20 cellular contexts compared by ENCODE assay signal in genomic region chr4:156255608-156256007, GRCh38.
DNase-seq lines count a peak whose midpoint lies in the region; TF ChIP-seq lines count a peak whose summit lies in the region.
"Had no signal": no experiment of that assay in that cellular context is flagged by ENCODE, and none has a peak within 500 bp of the region (broad histone marks: within the 10 kb centered on the region; RNA-seq: fewer than 3 reads in every experiment).

No MANE protein-coding gene starts in this region.

- no peaks in the 10 kb centered on the region for H3K36me3 ChIP-seq in endocrine pancreas (ENCODE audit: control insufficient read depth, insufficient read depth, low read length)
- no peaks in the 10 kb centered on the region for H3K36me3 ChIP-seq in smooth muscle cell (ENCODE audit: low read depth)
- H3K36me3 ChIP-seq: esophagus squamous epithelium, left ventricle myocardium inferior, ovary, transverse colon had no signal

- DNase-seq in NCI-H1092 (lab: John Stamatoyannopoulos, UW): peak; percentile 61
- DNase-seq in NCI-H2227 (lab: John Stamatoyannopoulos, UW; ENCODE audit: unreplicated experiment): peak; percentile 74
- no peak for DNase-seq in smooth muscle cell (lab: John Stamatoyannopoulos, UW; ENCODE audit: unreplicated experiment)
- DNase-seq in central memory CD4-positive, alpha-beta T cell: no peak
- no peak for DNase-seq in stimulated activated naive CD4-positive, alpha-beta T cell (lab: John Stamatoyannopoulos, UW)
- DNase-seq in OCI-M1 (lab: John Stamatoyannopoulos, UW): no peak
- DNase-seq: activated CD4-positive, alpha-beta T cell treated with anti-CD3 and anti-CD28 coated beads, Interleukin-2, amount 50 U/mL, for 4 hours; activated naive CD4-positive, alpha-beta T cell; AML-193; amygdala; effector CD8-positive, alpha-beta T cell; esophagus squamous epithelium; left ventricle myocardium inferior; NCI-H524 treated with DMSO at 0.1 percent for 48 hours; ovary; PC-9; T-helper 1 cell; transverse colon had no signal

- WGBS in smooth muscle cell (ENCODE audit: low lambda C conversion rate): 81% methylated on average over 4 of the region's 4 CpGs

- peak overlapping the region; percentile 74 for H3K4me2 ChIP-seq in smooth muscle cell
- H3K4me2 ChIP-seq: KMS-11, PC-9 had no signal

- H3K79me2 ChIP-seq in smooth muscle cell (ENCODE audit: low read depth): no peaks in the 10 kb centered on the region

- peak overlapping the region; percentile 62 for H2AFZ ChIP-seq in smooth muscle cell (ENCODE audit: low read depth)
- H2AFZ ChIP-seq: PC-9 had no signal

- H3K4me1 ChIP-seq in endocrine pancreas (ENCODE audit: control insufficient read depth, insufficient read depth, low read length) (peaks cover 19% of the 10 kb centered on the region), smooth muscle cell (ENCODE audit: low read depth) (no peaks in the 10 kb centered on the region)
- H3K4me1 ChIP-seq: esophagus squamous epithelium, left ventricle myocardium inferior had no signal

- H3F3A ChIP-seq in smooth muscle cell (ENCODE audit: low read depth): no peaks in the 10 kb centered on the region

- no peaks in the 10 kb centered on the region for H3K9me3 ChIP-seq in endocrine pancreas (ENCODE audit: control insufficient read depth, low read length)
- no peaks in the 10 kb centered on the region for H3K9me3 ChIP-seq in smooth muscle cell (replicated peaks; ENCODE audit: low read depth)
- H3K9me3 ChIP-seq: esophagus squamous epithelium, left ventricle myocardium inferior, ovary, transverse colon had no signal

- H3K27ac ChIP-seq in smooth muscle cell (ENCODE audit: low read depth): peak overlapping the region; percentile 20
- H3K27ac ChIP-seq: esophagus squamous epithelium, KMS-11, left ventricle myocardium inferior, ovary, PC-9, transverse colon had no signal

- H3K4me3 ChIP-seq in endocrine pancreas (ENCODE audit: control insufficient read depth, insufficient read depth, low read length): peak overlapping the region; percentile 46
- no peak overlapping the region for H3K4me3 ChIP-seq in smooth muscle cell
- H3K4me3 ChIP-seq: esophagus squamous epithelium, left ventricle myocardium inferior, ovary, PC-9, transverse colon had no signal

- no peaks in the 10 kb centered on the region for H3K27me3 ChIP-seq in endocrine pancreas (ENCODE audit: control insufficient read depth, insufficient read depth, low read length)
- no peaks in the 10 kb centered on the region for H3K27me3 ChIP-seq in smooth muscle cell (ENCODE audit: low read depth)
- H3K27me3 ChIP-seq: esophagus squamous epithelium, ovary, transverse colon had no signal

- H4K20me1 ChIP-seq in smooth muscle cell (ENCODE audit: low read depth): no peaks in the 10 kb centered on the region

- no peak for TF ChIP-seq CTCF in smooth muscle cell (IDR thresholded peaks at IDR 0.05; ENCODE audit: borderline replicate concordance, insufficient read depth, poor library complexity, severe bottlenecking)

- H3K9ac ChIP-seq in endocrine pancreas (ENCODE audit: control insufficient read depth, insufficient read depth, low read length) (no peak overlapping the region), smooth muscle cell (ENCODE audit: low read depth) (no peak overlapping the region)
- H3K9ac ChIP-seq: KMS-11 had no signal

Comparison
In these comparisons a context has a peak if more than half of its experiments do, and no peak if none do; other contexts are left out.
1. DNase-seq: peak in NCI-H1092 (single experiment) and NCI-H2227 (single experiment); none in smooth muscle cell (single experiment), central memory CD4-positive, alpha-beta T cell (single experiment), stimulated activated naive CD4-positive, alpha-beta T cell (0 of 6) and OCI-M1 (single experiment).